Comparison of ENCODE assay signal across 26 cellular contexts in the genomic region with DNA sequence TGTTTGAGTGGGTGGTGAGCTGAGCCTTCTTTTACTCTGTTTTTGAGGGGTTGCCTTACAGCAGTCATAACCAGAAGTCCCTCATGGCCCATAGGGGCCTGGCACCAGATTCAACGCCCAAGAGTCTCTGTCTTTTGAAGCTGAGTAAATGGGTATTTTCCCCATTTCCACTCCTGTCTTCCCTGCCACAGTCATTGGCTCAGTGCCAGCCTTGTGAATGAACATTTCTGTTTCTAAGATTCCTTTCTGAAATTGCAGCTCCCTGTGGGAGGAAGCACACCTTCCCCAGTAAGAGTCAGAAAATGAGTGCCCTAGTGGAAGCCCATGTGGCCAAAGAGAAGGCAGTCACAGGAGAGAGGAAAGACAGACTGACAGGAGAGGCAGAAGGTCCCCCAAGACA. TPM values are rescaled to one million over a fixed set of nuclear protein-coding genes. Genes with fewer than 3 reads are reported as not detected.
DNase-seq lines count a peak whose midpoint lies in the region; ATAC-seq and TF ChIP-seq lines count a peak whose summit lies in the region.
"Had no signal": no experiment of that assay in that cellular context is flagged by ENCODE, and none has a peak within 500 bp of the region (broad histone marks: within the 10 kb centered on the region; RNA-seq: fewer than 3 reads in every experiment).

No MANE protein-coding gene starts in this region.

- H3K9me3 ChIP-seq in mucosa of descending colon (no peaks in the 10 kb centered on the region), MG63 (no peaks in the 10 kb centered on the region), GM23248 (ENCODE audit: low read depth) (no peaks in the 10 kb centered on the region)
- H3K9me3 ChIP-seq: BLaER1, gastroesophageal sphincter had no signal

- no peak overlapping the region for H2AFZ ChIP-seq in GM23248
- H2AFZ ChIP-seq: GM23338, hepatocyte had no signal

- DNase-seq in left ventricle myocardium superior (no peak), Right ventricle myocardium superior (no peak), mucosa of descending colon (peak in 2 of 3 donors; percentile 21 to 38), MG63 (no peak), GM23248 (no peak), AML-193 (lab: John Stamatoyannopoulos, UW) (no peak)
- DNase-seq: activated CD4-positive, CD25-positive, alpha-beta regulatory T cell; activated naive CD4-positive, alpha-beta T cell; activated naive CD8-positive, alpha-beta T cell treated with anti-CD3 and anti-CD28 coated beads, Interleukin-2, amount 50 U/mL, for 24 hours; cerebellar nuclear complex; DMS79 treated with DMSO at 0.1 percent for 48 hours; GDM1; IMR-90; NCI-H1092 treated with DMSO at 0.1 percent for 48 hours; NCI-H187; NCI-H524 treated with DMSO at 0.1 percent for 48 hours; nephron progenitor cell had no signal

- in situ Hi-C loops in GM23248 (cut with MboI), result no loop called here

- WGBS in GM23248 (ENCODE audit: low coverage in 1 of 2, low lambda C conversion rate in 2 of 2, missing lambda C conversion rate in 2 of 2), 2 experiments, result 92 to 100% methylated on average over 1 of the region's 1 CpG

- H3K4me3 ChIP-seq in mucosa of descending colon (no peak overlapping the region), MG63 (no peak overlapping the region), GM23248 (no peak overlapping the region)
- H3K4me3 ChIP-seq: BLaER1, gastroesophageal sphincter, GM23338, hepatocyte, lung had no signal

- peak overlapping the region; percentile 100 for H3K27ac ChIP-seq in VCaP
- H3K27ac ChIP-seq in GM23248, result no peak overlapping the region
- H3K27ac ChIP-seq: BLaER1, gastroesophageal sphincter, hepatocyte had no signal

- no peaks in the 10 kb centered on the region for H3K9me2 ChIP-seq in GM23248 (ENCODE audit: insufficient read depth)

- no peak overlapping the region for H3K4me2 ChIP-seq in GM23248 (ENCODE audit: unreplicated experiment)
- H3K4me2 ChIP-seq: BLaER1, GM23338, hepatocyte had no signal

- TF ChIP-seq CTCF in VCaP (conservative IDR thresholded peaks at IDR 0.05) (no peak), mucosa of descending colon (IDR thresholded peaks at IDR 0.05) (no peak)

- H4K20me1 ChIP-seq in GM23248 (ENCODE audit: insufficient read depth), result no peaks in the 10 kb centered on the region
- H4K20me1 ChIP-seq: BLaER1 had no signal

- intact Hi-C loops in left ventricle myocardium superior (cut with micrococcal nuclease), result no loop called here
- intact Hi-C loops in Right ventricle myocardium superior (cut with DNase I), result loop anchor here (10.0 kb wide), 1 partner anchor 202 kb away; no protein-coding TSS in a partner anchor
- intact Hi-C loops in mucosa of descending colon (cut with DNase I, micrococcal nuclease), result loop anchor here in 1 of 2 donors (10.0 kb wide), 1 partner anchor 192 kb away; no protein-coding TSS in a partner anchor

- H3F3A ChIP-seq in GM23248 (ENCODE audit: insufficient read depth), result no peaks in the 10 kb centered on the region; the same call in 1 of the 2 replicates

- H3K4me1 ChIP-seq in mucosa of descending colon (ENCODE audit: low read depth), result peaks cover 15% of the 10 kb centered on the region
- peaks cover 25% of the 10 kb centered on the region for H3K4me1 ChIP-seq in GM23248 (ENCODE audit: insufficient read depth)
- H3K4me1 ChIP-seq: BLaER1 had no signal

- H3K36me3 ChIP-seq in mucosa of descending colon (ENCODE audit: low read depth) (no peaks in the 10 kb centered on the region), MG63 (no peaks in the 10 kb centered on the region), GM23248 (ENCODE audit: low read depth) (no peaks in the 10 kb centered on the region)
- H3K36me3 ChIP-seq: BLaER1 had no signal

- peak; percentile 2 for ATAC-seq in left ventricle myocardium superior
- ATAC-seq in Right ventricle myocardium superior (ENCODE audit: poor library complexity), result no peak
- no peak for ATAC-seq in mucosa of descending colon
- ATAC-seq: activated naive CD8-positive, alpha-beta T cell treated with anti-CD3 and anti-CD28 coated beads, Interleukin-2, amount 50 U/mL, for 24 hours; gastroesophageal sphincter; PC-3; SK-N-SH treated with all-trans-retinoic acid at 6 μM for 48 hours; stimulated activated memory B cell treated with anti-CD40 and anti-IgM and Interleukin-4, amounts not matched to agents 10 μg/mL and 1 μg/mL and 100 μg/mL, for 72 hours had no signal

- H3K27me3 ChIP-seq in MG63 (peaks cover 4% of the 10 kb centered on the region; the same call in 1 of the 2 replicates), GM23248 (replicated peaks; ENCODE audit: insufficient read depth) (no peaks in the 10 kb centered on the region)
- H3K27me3 ChIP-seq: BLaER1, gastroesophageal sphincter, hepatocyte had no signal

- no peaks in the 10 kb centered on the region for H3K79me2 ChIP-seq in GM23248 (ENCODE audit: insufficient read depth)
- H3K79me2 ChIP-seq: hepatocyte had no signal

- no peak overlapping the region for H3K9ac ChIP-seq in GM23248
- H3K9ac ChIP-seq: BLaER1 had no signal

RNA-seq across cellular contexts. Expression of a gene that starts 43.7 kb away (rescaled TPM):
- 42.2 TPM for total RNA-seq in left ventricle myocardium superior
- total RNA-seq in Right ventricle myocardium superior, result 47.1 TPM
- total RNA-seq in mucosa of descending colon, result 10 to 100 TPM; 40.4 to 82.8 (median 53.3) TPM
- 36.5 and 581 TPM in 2 replicates for total RNA-seq in MG63 (2014; rRNA removed; shearing (Covaris generic); ENCODE audit: low replicate concordance)
- 56.1 and 226 TPM in 2 replicates for total RNA-seq in GM23248 (2014; rRNA removed; shearing (Covaris generic))
- 38.6 and 39.3 TPM in 2 replicates for polyA plus RNA-seq in GM23248 (2016; fragmentation: Nextera tagmentation; extraction: Ambion mirVana)

Comparison
In these comparisons a context has a peak if more than half of its experiments do, and no peak if none do; other contexts are left out.
1. DNase-seq: peak in mucosa of descending colon (2 of 3); none in left ventricle myocardium superior (single experiment), Right ventricle myocardium superior (single experiment), MG63 (single experiment), GM23248 (single experiment) and AML-193 (0 of 2).